In genomic region chr10:26857991-26858706, GRCh38 we compare ENCODE assay signal across 8 cellular contexts. TPM values are rescaled to one million over a fixed set of nuclear protein-coding genes. Genes with fewer than 3 reads are reported as not detected.
DNase-seq lines count a peak whose midpoint lies in the region; ATAC-seq and TF ChIP-seq lines count a peak whose summit lies in the region.

No MANE protein-coding gene starts in this region.

- intact Hi-C loops in Caco-2 (cut with micrococcal nuclease; ENCODE audit: unreplicated experiment): no loop called here

- H3K4me1 ChIP-seq in Caco-2 (peaks cover 36% of the 10 kb centered on the region), endocrine pancreas (ENCODE audit: control insufficient read depth, insufficient read depth, low read length) (peaks cover 14% of the 10 kb centered on the region), skeletal muscle satellite cell (ENCODE audit: control insufficient read depth, insufficient read depth, low read length) (peaks cover 14% of the 10 kb centered on the region)

- peak overlapping the region; percentile 79 for H3K4me2 ChIP-seq in skeletal muscle satellite cell (ENCODE audit: low read length)

- H3K4me3 Mint-ChIP-seq in Caco-2 (ENCODE audit: unreplicated experiment): peak overlapping the region; percentile 97

- H3K27me3 Mint-ChIP-seq in Caco-2 (ENCODE audit: insufficient read depth, unreplicated experiment): no peaks in the 10 kb centered on the region

- no peaks in the 10 kb centered on the region for H3K9me3 Mint-ChIP-seq in Caco-2 (ENCODE audit: unreplicated experiment)

- peaks cover 41% of the 10 kb centered on the region for H3K4me1 Mint-ChIP-seq in Caco-2 (ENCODE audit: low read depth, unreplicated experiment)

- no peak for TF ChIP-seq CTCF in Caco-2 (IDR thresholded peaks at IDR 0.05; ENCODE audit: insufficient read depth in 1 of 2, low read depth in 1 of 2, low read length in 1 of 2, severe bottlenecking in 1 of 2, unreplicated experiment in 1 of 2)

- peak; percentile 21 for ATAC-seq in GM19463 (IDR thresholded peaks at IDR 0.05; ENCODE audit: unreplicated experiment)

- no peak overlapping the region for H3K9ac ChIP-seq in endocrine pancreas (ENCODE audit: control insufficient read depth, insufficient read depth, low read length)
- H3K9ac ChIP-seq in skeletal muscle satellite cell (ENCODE audit: low read depth, low read length): peak overlapping the region; percentile 89

- H3K27ac Mint-ChIP-seq in Caco-2 (ENCODE audit: unreplicated experiment): peak overlapping the region; percentile 99

- H3K9me3 ChIP-seq in Caco-2 (no peaks in the 10 kb centered on the region), KOPT-K1 (ENCODE audit: insufficient read depth, low read length, poor library complexity, severe bottlenecking) (no peaks in the 10 kb centered on the region), endocrine pancreas (ENCODE audit: control insufficient read depth, low read length) (no peaks in the 10 kb centered on the region), skeletal muscle satellite cell (replicated peaks; ENCODE audit: low read length) (no peaks in the 10 kb centered on the region)

- peak in 1 of 2 experiments; percentile 24 for DNase-seq in Caco-2
- DNase-seq in activated effector memory CD4-positive, alpha-beta T cell treated with anti-CD3 and anti-CD28 coated beads, Interleukin-2, amount 50 U/mL, for 16 hours: no peak
- no peak for DNase-seq in SHP77 treated with DMSO at 0.1 percent for 48 hours (lab: John Stamatoyannopoulos, UW)
- no peak for DNase-seq in SIG-M5 treated with dmso at 0.1 percent for 504 hours (lab: John Stamatoyannopoulos, UW; ENCODE audit: unreplicated experiment)

- H3K36me3 ChIP-seq in Caco-2 (ENCODE audit: control insufficient read depth, insufficient read depth, low read length) (no peaks in the 10 kb centered on the region), KOPT-K1 (ENCODE audit: insufficient read depth, low read length) (no peaks in the 10 kb centered on the region), endocrine pancreas (ENCODE audit: control insufficient read depth, insufficient read depth, low read length) (no peaks in the 10 kb centered on the region), skeletal muscle satellite cell (ENCODE audit: insufficient read depth, low read length) (no peaks in the 10 kb centered on the region)

- peak overlapping the region; percentile 89 for H3K27ac ChIP-seq in KOPT-K1 (ENCODE audit: low read depth, low read length, poor library complexity, severe bottlenecking)

- peaks cover 13% of the 10 kb centered on the region for H3K36me3 Mint-ChIP-seq in Caco-2 (ENCODE audit: insufficient read depth, unreplicated experiment)

- CTCF ChIA-PET in Caco-2 (lab: Charles Lee): interaction anchor here (0.6 kb wide), 1 partner anchor 132 kb away, joined by 3 read pairs; no protein-coding TSS in a partner anchor

- H3K27me3 ChIP-seq in Caco-2 (replicated peaks; ENCODE audit: control insufficient read depth, insufficient read depth, low read length) (no peaks in the 10 kb centered on the region), endocrine pancreas (ENCODE audit: control insufficient read depth, insufficient read depth, low read length) (peaks cover under 1% of the 10 kb centered on the region), skeletal muscle satellite cell (ENCODE audit: control insufficient read depth, insufficient read depth, low read length) (peaks cover 4% of the 10 kb centered on the region)

- BruUV-seq in Caco-2 (replicated peaks; lab: Mats Ljungman, UMichigan): no TSS peak

- no peak overlapping the region; the same call in 1 of the 2 replicates for H3K4me3 ChIP-seq in Caco-2 (ENCODE audit: low read depth, low read length)
- H3K4me3 ChIP-seq in endocrine pancreas (ENCODE audit: control insufficient read depth, insufficient read depth, low read length): peak overlapping the region; percentile 99
- peak overlapping the region; percentile 98 for H3K4me3 ChIP-seq in skeletal muscle satellite cell (ENCODE audit: low read length)

- POLR2A ChIA-PET in Caco-2 (lab: Charles Lee): no interaction called here

RNA-seq across cellular contexts. Expression of gene ABI1, which starts 2.6 kb away (rescaled TPM):
- total RNA-seq in Caco-2 (2022): 89.6 and 95.8 TPM in 2 replicates
- total RNA-seq in skeletal muscle satellite cell (2012; rRNA removed): 37.5 and 43.2 TPM in 2 replicates
